ENCODE assay signal across 16 cellular contexts in the genomic region with DNA sequence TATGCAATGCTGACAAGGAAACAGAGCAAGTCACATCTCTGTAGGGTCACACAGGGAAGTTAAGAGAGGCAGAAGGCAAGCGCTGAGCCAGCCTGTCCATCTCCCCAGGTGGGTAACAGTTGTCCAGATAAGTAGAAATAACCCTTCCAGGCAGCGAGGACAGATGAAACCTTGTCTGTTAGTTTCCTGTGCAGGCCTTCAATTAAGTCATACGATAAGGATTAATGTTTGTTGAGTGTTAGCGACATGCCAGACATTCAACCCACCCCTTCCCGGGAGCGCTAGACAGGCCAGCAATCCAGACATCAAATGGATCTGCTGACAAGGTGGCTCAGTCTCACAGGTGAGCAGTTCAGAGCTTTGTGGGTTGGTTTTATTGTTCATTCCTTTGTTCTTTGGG.
DNase-seq lines count a peak whose midpoint lies in the region; ATAC-seq and TF ChIP-seq lines count a peak whose summit lies in the region.
"Had no signal": no experiment of that assay in that cellular context is flagged by ENCODE, and none has a peak within 500 bp of the region (broad histone marks: within the 10 kb centered on the region; RNA-seq: fewer than 3 reads in every experiment).

No MANE protein-coding gene starts in this region.

- H4K20me1 ChIP-seq in hepatocyte (ENCODE audit: insufficient read depth, poor library complexity, severe bottlenecking) (no peaks in the 10 kb centered on the region), smooth muscle cell (ENCODE audit: low read depth) (no peaks in the 10 kb centered on the region)
- H4K20me1 ChIP-seq: BLaER1 had no signal

- ATAC-seq in HG03457 (IDR thresholded peaks at IDR 0.05; ENCODE audit: unreplicated experiment): no peak
- ATAC-seq: A549, GM12878 had no signal

- H3K4me1 ChIP-seq in hepatocyte (ENCODE audit: insufficient read depth) (no peaks in the 10 kb centered on the region), smooth muscle cell (ENCODE audit: low read depth) (no peaks in the 10 kb centered on the region), ascending aorta (no peaks in the 10 kb centered on the region)
- H3K4me1 ChIP-seq: A549 had no signal

- H3K27ac ChIP-seq in hepatocyte: peak overlapping the region; percentile 25
- peak overlapping the region; percentile 47 for H3K27ac ChIP-seq in smooth muscle cell (ENCODE audit: low read depth)
- H3K27ac ChIP-seq in ascending aorta: no peak overlapping the region
- H3K27ac ChIP-seq: 22Rv1, A549, BLaER1 had no signal

- no peak overlapping the region for H3K4me2 ChIP-seq in hepatocyte
- no peak overlapping the region for H3K4me2 ChIP-seq in smooth muscle cell
- H3K4me2 ChIP-seq: A549, BLaER1 had no signal

- no peaks in the 10 kb centered on the region for H3K79me2 ChIP-seq in hepatocyte
- H3K79me2 ChIP-seq in smooth muscle cell (ENCODE audit: low read depth): no peaks in the 10 kb centered on the region

- H3K27me3 ChIP-seq in hepatocyte: no peaks in the 10 kb centered on the region
- no peaks in the 10 kb centered on the region for H3K27me3 ChIP-seq in smooth muscle cell (ENCODE audit: low read depth)
- H3K27me3 ChIP-seq in ascending aorta: no peaks in the 10 kb centered on the region
- H3K27me3 ChIP-seq: BLaER1 had no signal

- no peak overlapping the region for H3K9ac ChIP-seq in smooth muscle cell (ENCODE audit: low read depth)
- H3K9ac ChIP-seq: BLaER1 had no signal

- no peaks in the 10 kb centered on the region for H3K9me2 ChIP-seq in hepatocyte (replicated peaks; ENCODE audit: insufficient read depth)

- H2AFZ ChIP-seq in hepatocyte (no peak overlapping the region), smooth muscle cell (ENCODE audit: low read depth) (no peak overlapping the region)

- H3F3A ChIP-seq in smooth muscle cell (ENCODE audit: low read depth): no peaks in the 10 kb centered on the region

- no peaks in the 10 kb centered on the region for H3K36me3 ChIP-seq in hepatocyte (replicated peaks; ENCODE audit: insufficient read depth, low read depth)
- no peaks in the 10 kb centered on the region for H3K36me3 ChIP-seq in smooth muscle cell (ENCODE audit: low read depth)
- H3K36me3 ChIP-seq in ascending aorta: no peaks in the 10 kb centered on the region
- H3K36me3 ChIP-seq: BLaER1 had no signal

- H3K9me3 ChIP-seq in hepatocyte (ENCODE audit: low read depth) (no peaks in the 10 kb centered on the region), smooth muscle cell (replicated peaks; ENCODE audit: low read depth) (no peaks in the 10 kb centered on the region), ascending aorta (no peaks in the 10 kb centered on the region)
- H3K9me3 ChIP-seq: A549, BLaER1 had no signal

- TF ChIP-seq CTCF in hepatocyte (IDR thresholded peaks at IDR 0.05; ENCODE audit: poor library complexity): no peak
- no peak for TF ChIP-seq CTCF in smooth muscle cell (IDR thresholded peaks at IDR 0.05; ENCODE audit: borderline replicate concordance, insufficient read depth, poor library complexity, severe bottlenecking)
- no peak for TF ChIP-seq CTCF in ascending aorta (IDR thresholded peaks at IDR 0.05)

- 53% methylated on average over 6 of the region's 6 CpGs for WGBS in hepatocyte (ENCODE audit: low lambda C conversion rate, missing lambda C conversion rate)
- 67% methylated on average over 6 of the region's 6 CpGs for WGBS in smooth muscle cell (ENCODE audit: low lambda C conversion rate)

- peak; percentile 10 for DNase-seq in NCI-H146 (lab: John Stamatoyannopoulos, UW)
- no peak for DNase-seq in NCI-H146 treated with DMSO at 0.1 percent for 48 hours (lab: John Stamatoyannopoulos, UW; ENCODE audit: unreplicated experiment)
- no peak for DNase-seq in hepatocyte (ENCODE audit: low spot score)
- DNase-seq in smooth muscle cell (lab: John Stamatoyannopoulos, UW; ENCODE audit: unreplicated experiment): no peak
- DNase-seq in ascending aorta (ENCODE audit: low spot score in 2 of 2): no peak
- DNase-seq in NCI-H2107 treated with DMSO at 0.1 percent for 48 hours (lab: John Stamatoyannopoulos, UW; ENCODE audit: unreplicated experiment): no peak
- DNase-seq: AML-193; Calu3; CD4-positive, alpha-beta memory T cell; DMS79 treated with DMSO at 0.1 percent for 48 hours; H9 had no signal

- H3K4me3 ChIP-seq in hepatocyte: no peak overlapping the region
- H3K4me3 ChIP-seq in smooth muscle cell: no peak overlapping the region
- H3K4me3 ChIP-seq in ascending aorta: no peak overlapping the region
- H3K4me3 ChIP-seq: A549, BLaER1, GM12878 had no signal

- intact Hi-C loops in ascending aorta (cut with DNase I): no loop called here

Comparison
In these comparisons a context has a peak if more than half of its experiments do, and no peak if none do; other contexts are left out.
1. H3K27ac ChIP-seq: peak in hepatocyte (single experiment) and smooth muscle cell (single experiment); none in ascending aorta (0 of 2).